12 cellular contexts compared by ENCODE assay signal in genomic region chr10:76297787-76298281, GRCh38.
A peak's percentile ranks its signal among the peaks of the same experiment; 100 is the strongest.
DNase-seq lines count a peak whose midpoint lies in the region; ATAC-seq and TF ChIP-seq lines count a peak whose summit lies in the region.
"Had no signal": no experiment of that assay in that cellular context is flagged by ENCODE, and none has a peak within 500 bp of the region (broad histone marks: within the 10 kb centered on the region; RNA-seq: fewer than 3 reads in every experiment).

No MANE protein-coding gene starts in this region.

- peak overlapping the region; percentile 13 for H3K9ac ChIP-seq in HUES6 (ENCODE audit: low read length)

- DNase-seq in NCI-H510A (lab: John Stamatoyannopoulos, UW): peak; percentile 81
- DNase-seq in islet precursor cell: peak; percentile 52
- peak; percentile 56 for DNase-seq in retina
- DNase-seq in GM10266 (ENCODE audit: extremely low spot score): no peak
- DNase-seq: activated CD4-positive, alpha-beta T cell treated with anti-CD3 and anti-CD28 coated beads, Interleukin-2, amount 10 ng/mL, durations not matched to agents 24 days and 14 days; midbrain had no signal

- no peak for TF ChIP-seq CTCF in GM10266 (IDR thresholded peaks at IDR 0.05; ENCODE audit: control insufficient read depth, insufficient read depth, low read depth, missing control alignments)

- H3K36me3 ChIP-seq in HUES6 (ENCODE audit: control insufficient read depth, insufficient read depth, low read length): no peaks in the 10 kb centered on the region

- no peaks in the 10 kb centered on the region for H3K27me3 ChIP-seq in HUES6 (ENCODE audit: control insufficient read depth, insufficient read depth, low read length)

- H3K27ac ChIP-seq in HUES6 (ENCODE audit: low read depth, low read length): no peak overlapping the region
- H3K27ac ChIP-seq: C4-2B had no signal

- H3K9me3 ChIP-seq in HUES6 (ENCODE audit: control insufficient read depth, insufficient read depth, low read depth, low read length): peaks cover 6% of the 10 kb centered on the region; the same call in 1 of the 2 replicates

- H3K4me3 ChIP-seq in HUES6 (ENCODE audit: low read depth, low read length): no peak overlapping the region

- ATAC-seq in HG03025 (IDR thresholded peaks at IDR 0.05; ENCODE audit: low FRiP score, unreplicated experiment): no peak
- ATAC-seq in GM21576 (IDR thresholded peaks at IDR 0.05; ENCODE audit: unreplicated experiment): no peak
- ATAC-seq in HG03521 (IDR thresholded peaks at IDR 0.05; ENCODE audit: unreplicated experiment): no peak
- ATAC-seq: activated T-helper 17 cell treated with anti-CD3 and anti-CD28 coated beads, Interleukin-2, amount 50 U/mL, for 72 hours had no signal

- peaks cover 23% of the 10 kb centered on the region for H3K4me1 ChIP-seq in HUES6 (ENCODE audit: control insufficient read depth, insufficient read depth, low read length)
